ENCODE assay signal across 30 cellular contexts in genomic region chr19:43124360-43124759, GRCh38. TPM values are rescaled to one million over a fixed set of nuclear protein-coding genes. Genes with fewer than 3 reads are reported as not detected.
DNase-seq lines count a peak whose midpoint lies in the region; ATAC-seq and TF ChIP-seq lines count a peak whose summit lies in the region.
"Had no signal": no experiment of that assay in that cellular context is flagged by ENCODE, and none has a peak within 500 bp of the region (broad histone marks: within the 10 kb centered on the region; RNA-seq: fewer than 3 reads in every experiment).

No MANE protein-coding gene starts in this region.

- no peaks in the 10 kb centered on the region for H3K9me3 ChIP-seq in SK-N-SH
- H3K9me3 ChIP-seq in right cardiac atrium (ENCODE audit: control insufficient read depth, low read length) = no peaks in the 10 kb centered on the region
- no peaks in the 10 kb centered on the region for H3K9me3 ChIP-seq in tibial artery
- H3K9me3 ChIP-seq: gastrocnemius medialis, psoas muscle, SJCRH30 had no signal

- DNase-seq in SK-N-SH (no peak), NCI-H226 (peak; percentile 45), dermis blood vessel endothelial cell (peak; percentile 9), GM10266 (ENCODE audit: extremely low spot score) (no peak), right cardiac atrium (no peak), H4 (ENCODE audit: low spot score) (no peak), tibial artery (no peak)
- DNase-seq: activated CD4-positive, alpha-beta T cell treated with anti-CD3 and anti-CD28 coated beads for 48 hours; activated naive CD4-positive, alpha-beta T cell treated with anti-CD3 and anti-CD28 coated beads, Interleukin-2, amount 10 ng/mL, durations not matched to agents 7 days and 5 days; activated T-cell treated with anti-CD3 and anti-CD28 coated beads, Interleukin-2, amount 50 U/mL, for 72 hours; CD8-positive, alpha-beta T cell; central memory CD4-positive, alpha-beta T cell; DMS53; gastrocnemius medialis; hypothalamus; MV-4-11; NCI-H1694 treated with DMSO at 0.1 percent for 48 hours; NCI-H82; psoas muscle; SJCRH30; small intestine; stimulated activated CD4-positive, alpha-beta T cell treated with anti-CD3 and anti-CD28 coated beads, Interleukin-2, amount 100 ng/mL, for 24 hours; stimulated activated naive B cell treated with anti-CD40 and anti-IgM and Interleukin-4, amounts not matched to agents 10 μg/mL and 1 μg/mL and 100 μg/mL, for 72 hours had no signal

- no peaks in the 10 kb centered on the region for H3K9me2 ChIP-seq in SK-N-SH

- H3K27ac ChIP-seq in SK-N-SH (ENCODE audit: low read depth in 2 of 2, low read length in 1 of 2) = peak overlapping the region in 1 of 2 experiments; percentile 98; a peak in 1 of 4 replicates
- H3K27ac ChIP-seq in right cardiac atrium (ENCODE audit: low read length) = no peak overlapping the region
- no peak overlapping the region for H3K27ac ChIP-seq in tibial artery
- H3K27ac ChIP-seq: 22Rv1, gastrocnemius medialis, psoas muscle, SJCRH30 had no signal

- CTCF ChIA-PET in SK-N-SH (lab: Yijun Ruan, JAX) = no interaction called here

- H3K27me3 ChIP-seq in SK-N-SH (ENCODE audit: insufficient read depth) (no peaks in the 10 kb centered on the region), right cardiac atrium (ENCODE audit: control insufficient read depth, insufficient read depth) (no peaks in the 10 kb centered on the region), tibial artery (no peaks in the 10 kb centered on the region)
- H3K27me3 ChIP-seq: gastrocnemius medialis, SJCRH30 had no signal

- TF ChIP-seq EP300 in SK-N-SH (IDR thresholded peaks at IDR 0.05; ENCODE audit: borderline replicate concordance in 1 of 2, low read depth in 1 of 2, low read length in 1 of 2) = no peak

- intact Hi-C loops in right cardiac atrium (cut with DNase I) = no loop called here
- intact Hi-C loops in tibial artery (cut with DNase I; ENCODE audit: low total_unique reads) = no loop called here

- H3K4me1 ChIP-seq in SK-N-SH (ENCODE audit: control insufficient read depth in 1 of 2, insufficient read depth in 2 of 2, low read depth in 1 of 2, low read length in 1 of 2) = peaks cover 0 to 32% of the 10 kb centered on the region in 2 experiments; a peak in 3 of 4 replicates
- no peaks in the 10 kb centered on the region for H3K4me1 ChIP-seq in right cardiac atrium (ENCODE audit: control insufficient read depth, insufficient read depth, low read length)
- H3K4me1 ChIP-seq in tibial artery = no peaks in the 10 kb centered on the region
- H3K4me1 ChIP-seq: gastrocnemius medialis, psoas muscle, SJCRH30 had no signal

- no peak overlapping the region for H3K9ac ChIP-seq in SK-N-SH

- H3K4me3 ChIP-seq in SK-N-SH (ENCODE audit: low read depth in 2 of 2, low read length in 1 of 2) (no peak overlapping the region), right cardiac atrium (ENCODE audit: low read length) (no peak overlapping the region), tibial artery (no peak overlapping the region)
- H3K4me3 ChIP-seq: gastrocnemius medialis, psoas muscle, SJCRH30 had no signal

- POLR2A ChIA-PET in SK-N-SH (lab: Yijun Ruan, JAX) = no interaction called here

- no peak for ATAC-seq in SK-N-SH treated with all-trans-retinoic acid at 6 μM for 48 hours
- no peak for ATAC-seq in right cardiac atrium
- ATAC-seq: activated T-cell treated with anti-CD3 and anti-CD28 coated beads, Interleukin-2, amount 50 U/mL, for 72 hours; CD8-positive, alpha-beta T cell; gastrocnemius medialis; Panc1; psoas muscle; stimulated activated naive B cell treated with anti-CD40 and anti-IgM and Interleukin-4, amounts not matched to agents 10 μg/mL and 1 μg/mL and 100 μg/mL, for 72 hours had no signal

- TF ChIP-seq CTCF in SK-N-SH (IDR thresholded peaks at IDR 0.05) (peak; percentile 45; the same call in 1 of the 2 replicates), GM10266 (IDR thresholded peaks at IDR 0.05; ENCODE audit: control insufficient read depth, insufficient read depth, low read depth, missing control alignments) (no peak), tibial artery (IDR thresholded peaks at IDR 0.05) (no peak)

- no peaks in the 10 kb centered on the region for H4K20me1 ChIP-seq in SK-N-SH (ENCODE audit: insufficient read depth)

- WGBS in SK-N-SH (ENCODE audit: low lambda C conversion rate) = 52% methylated on average over 2 of the region's 2 CpGs
- 63% methylated on average over 2 of the region's 2 CpGs for WGBS in right cardiac atrium

- H3K36me3 ChIP-seq in SK-N-SH (replicated peaks in 1 of 2; ENCODE audit: control insufficient read depth in 1 of 2, insufficient read depth in 2 of 2, low read length in 1 of 2) (no peaks in the 10 kb centered on the region), tibial artery (no peaks in the 10 kb centered on the region)
- H3K36me3 ChIP-seq: gastrocnemius medialis, SJCRH30 had no signal

- TF ChIP-seq RAD21 in SK-N-SH (IDR thresholded peaks at IDR 0.05; ENCODE audit: low read length) = no peak

- peaks cover 52% of the 10 kb centered on the region for H3F3A ChIP-seq in SK-N-SH (replicated peaks; ENCODE audit: insufficient read depth)

- H2AFZ ChIP-seq in SK-N-SH (ENCODE audit: low read depth) = no peak overlapping the region

- H3K4me2 ChIP-seq in SK-N-SH = no peak overlapping the region

- peaks cover 5% of the 10 kb centered on the region; the same call in 1 of the 2 replicates for H3K79me2 ChIP-seq in SK-N-SH (ENCODE audit: insufficient read depth)

TF ChIP-seq in SK-N-SH, 30 proteins besides CTCF, POLR2A, EP300 and RAD21:
- no peak for TF ChIP-seq USF1 (IDR thresholded peaks at IDR 0.05; ENCODE audit: borderline replicate concordance, low read depth)
- no peak for TF ChIP-seq CHD2 (IDR thresholded peaks at IDR 0.05; ENCODE audit: low read length, partially characterized antibody)
- TF ChIP-seq FOXJ3 (CRISPR knock-in tag; IDR thresholded peaks at IDR 0.05) = no peak

TF ChIP-seq in SK-N-SH treated with all-trans-retinoic acid at 6 μM for 48 hours, 23 proteins besides CTCF, POLR2A, EP300 and RAD21:
- TF ChIP-seq TOX (CRISPR knock-in tag; IDR thresholded peaks at IDR 0.05; ENCODE audit: borderline replicate concordance) = no peak
- TF ChIP-seq ZNF8 (CRISPR knock-in tag; IDR thresholded peaks at IDR 0.05) = no peak
- no peak for TF ChIP-seq ZFP30 (CRISPR knock-in tag; IDR thresholded peaks at IDR 0.05)
- no peak for TF ChIP-seq ZNF565 (CRISPR knock-in tag; conservative IDR thresholded peaks at IDR 0.05; ENCODE audit: low read depth)
- TF ChIP-seq ZC3H10 (CRISPR knock-in tag; IDR thresholded peaks at IDR 0.05) = no peak
- TF ChIP-seq ISL1 (CRISPR knock-in tag; IDR thresholded peaks at IDR 0.05) = no peak
- no peak for TF ChIP-seq CSRNP3 (CRISPR knock-in tag; IDR thresholded peaks at IDR 0.05)
- no peak for TF ChIP-seq BACH2 (CRISPR knock-in tag; IDR thresholded peaks at IDR 0.05; ENCODE audit: borderline replicate concordance)

RNA-seq across cellular contexts. Expression of gene PSG2, which starts 41.9 kb away (rescaled TPM):
- 0.16 and 0.31 TPM in 2 replicates for polyA plus RNA-seq in SK-N-SH (2012; rRNA removed)
- polyA plus RNA-seq in SK-N-SH (2012; cell fraction: cytosol; rRNA removed) = 0.21 and 0.28 TPM in 2 replicates
- 0.16 and 0.45 TPM in 2 replicates for polyA plus RNA-seq in SK-N-SH (2012; cell fraction: nucleus; rRNA removed)
- total RNA-seq in dermis blood vessel endothelial cell = not detected in 2 replicates
- total RNA-seq in right cardiac atrium = not detected
- not detected for polyA plus RNA-seq in right cardiac atrium
- total RNA-seq in H4 (2014; rRNA removed; shearing (Covaris generic)) = not detected in 2 replicates
- total RNA-seq: activated T-cell treated with anti-CD3 and anti-CD28 coated beads, Interleukin-2, amount 50 U/mL, for 72 hours; CD8-positive, alpha-beta T cell; gastrocnemius medialis; H1; kidney epithelial cell; lung microvascular endothelial cell; psoas muscle; SJCRH30; temporal lobe had no signal
- polyA plus RNA-seq: H1, psoas muscle had no signal

Comparison
In these comparisons a context has a peak if more than half of its experiments do, and no peak if none do; other contexts are left out.
1. DNase-seq: peak in NCI-H226 (single experiment) and dermis blood vessel endothelial cell (single experiment); none in SK-N-SH (single experiment), GM10266 (single experiment), right cardiac atrium (0 of 3), H4 (single experiment) and tibial artery (0 of 2).